13 cellular contexts compared by ENCODE assay signal in the genomic region with DNA sequence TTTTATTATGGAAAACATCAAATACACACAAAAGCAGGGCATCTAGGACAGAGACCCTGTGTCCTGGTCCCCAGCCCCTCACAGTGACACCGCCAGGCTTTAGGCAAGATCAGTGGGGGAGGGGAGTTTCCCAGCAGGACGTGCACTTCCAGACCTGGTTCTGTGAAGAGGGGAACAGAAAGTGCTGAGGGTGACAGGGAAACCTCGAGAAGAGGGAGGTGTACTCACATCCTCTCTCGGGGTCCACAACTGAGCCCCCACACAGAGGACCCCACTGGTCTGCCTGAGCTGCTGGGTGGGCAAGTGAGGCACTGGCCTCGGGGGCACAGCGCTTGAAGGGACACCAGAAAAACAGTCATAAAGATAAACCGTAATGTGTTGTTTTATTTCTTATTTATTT. TPM values are rescaled to one million over a fixed set of nuclear protein-coding genes. Genes with fewer than 3 reads are reported as not detected.
A peak's percentile ranks its signal among the peaks of the same experiment; 100 is the strongest.
DNase-seq lines count a peak whose midpoint lies in the region; ATAC-seq, FAIRE-seq and TF ChIP-seq lines count a peak whose summit lies in the region.
"Had no signal": no experiment of that assay in that cellular context is flagged by ENCODE, and none has a peak within 500 bp of the region (broad histone marks: within the 10 kb centered on the region; RNA-seq: fewer than 3 reads in every experiment).

No MANE protein-coding gene starts in this region.

- DNase-seq in activated CD4-positive, CD25-positive, alpha-beta regulatory T cell treated with anti-CD3 and anti-CD28 coated beads, Interleukin-2, amount 50 U/mL, for 72 hours: peak; percentile 27
- no peak for DNase-seq in activated CD4-positive, CD25-positive, alpha-beta regulatory T cell (lab: John Stamatoyannopoulos, UW)
- DNase-seq in GM12892 (ENCODE audit: insufficient read length) (no peak), natural killer cell (no peak), sigmoid colon (no peak), NCI-H1048 (lab: John Stamatoyannopoulos, UW) (no peak)
- no peak for DNase-seq in activated CD8-positive, alpha-beta T cell treated with anti-CD3 and anti-CD28 coated beads, Interleukin-2, amount 10 ng/mL, durations not matched to agents 7 days and 5 days
- DNase-seq: DMS53, RPMI8226 had no signal

- H3K9me3 Mint-ChIP-seq in activated CD8-positive, alpha-beta T cell treated with anti-CD3 and anti-CD28 coated beads, Interleukin-2, amount 10 ng/mL, durations not matched to agents 7 days and 5 days (ENCODE audit: insufficient read depth): peaks cover 22% of the 10 kb centered on the region
- no peaks in the 10 kb centered on the region for H3K9me3 Mint-ChIP-seq in natural killer cell

- no peak overlapping the region for H3K27ac ChIP-seq in sigmoid colon
- H3K27ac ChIP-seq: gastrocnemius medialis, tibial artery had no signal

- CTCF ChIA-PET in activated CD8-positive, alpha-beta T cell treated with anti-CD3 and anti-CD28 coated beads, Interleukin-2, amount 10 ng/mL, durations not matched to agents 7 days and 5 days (lab: Charles Lee): interaction anchor here (1.2 to 2.7 kb wide), 5 partner anchors 8 to 107 kb away, joined by 4 to 25 read pairs (median 10); a partner anchor contains a TSS

- no peak for ATAC-seq in activated CD8-positive, alpha-beta T cell treated with anti-CD3 and anti-CD28 coated beads, Interleukin-2, amount 10 ng/mL, durations not matched to agents 7 days and 5 days
- no peak for ATAC-seq in natural killer cell
- ATAC-seq in GM21390 (IDR thresholded peaks at IDR 0.05; ENCODE audit: unreplicated experiment): no peak
- ATAC-seq: gastrocnemius medialis had no signal

- TF ChIP-seq POLR2A in GM12892 (IDR thresholded peaks at IDR 0.05; ENCODE audit: low read depth, low read length): no peak
- no peak for TF ChIP-seq POLR2A in sigmoid colon (IDR thresholded peaks at IDR 0.05)

- TF ChIP-seq EP300 in sigmoid colon (IDR thresholded peaks at IDR 0.05): no peak

- H3K4me3 ChIP-seq in sigmoid colon: no peak overlapping the region
- H3K4me3 ChIP-seq: gastrocnemius medialis, tibial artery had no signal

- no peaks in the 10 kb centered on the region for H3K27me3 Mint-ChIP-seq in activated CD8-positive, alpha-beta T cell treated with anti-CD3 and anti-CD28 coated beads, Interleukin-2, amount 10 ng/mL, durations not matched to agents 7 days and 5 days (ENCODE audit: low read depth)
- no peaks in the 10 kb centered on the region for H3K27me3 Mint-ChIP-seq in natural killer cell (ENCODE audit: low read depth in 2 of 2)

- no peaks in the 10 kb centered on the region for H3K36me3 ChIP-seq in sigmoid colon
- H3K36me3 ChIP-seq: gastrocnemius medialis had no signal

- peak overlapping the region; percentile 99 for H3K27ac Mint-ChIP-seq in activated CD8-positive, alpha-beta T cell treated with anti-CD3 and anti-CD28 coated beads, Interleukin-2, amount 10 ng/mL, durations not matched to agents 7 days and 5 days
- peak overlapping the region; percentile 91 to 95 for H3K27ac Mint-ChIP-seq in natural killer cell

- WGBS in sigmoid colon, 2 donors: 79 to 86% methylated on average over 7 of the region's 7 CpGs

- TF ChIP-seq CTCF in natural killer cell (IDR thresholded peaks at IDR 0.05) (no peak), sigmoid colon (IDR thresholded peaks at IDR 0.05) (no peak)

- H3K4me1 Mint-ChIP-seq in activated CD8-positive, alpha-beta T cell treated with anti-CD3 and anti-CD28 coated beads, Interleukin-2, amount 10 ng/mL, durations not matched to agents 7 days and 5 days (ENCODE audit: low read depth): peaks cover 82% of the 10 kb centered on the region
- H3K4me1 Mint-ChIP-seq in natural killer cell: peaks cover 30 to 56% of the 10 kb centered on the region in 2 donors

- POLR2A ChIA-PET in activated CD8-positive, alpha-beta T cell treated with anti-CD3 and anti-CD28 coated beads, Interleukin-2, amount 10 ng/mL, durations not matched to agents 7 days and 5 days (lab: Charles Lee): interaction anchor here (0.7 to 3.7 kb wide), 6 partner anchors 10 to 69 kb away, joined by 3 to 24 read pairs (median 4); a partner anchor contains a TSS

- peaks cover 0 to 7% (median 0%) of the 10 kb centered on the region in 3 donors for H3K27me3 ChIP-seq in sigmoid colon
- H3K27me3 ChIP-seq: gastrocnemius medialis had no signal

- intact Hi-C loops in natural killer cell (cut with micrococcal nuclease): loop anchor here (5.0 kb wide), 2 partner anchors 36 to 66 kb away; no protein-coding TSS in a partner anchor
- intact Hi-C loops in sigmoid colon (cut with DNase I): no loop called here

- peak; percentile 9 for FAIRE-seq in GM12892 (lab: Jason Lieb, UNC)
- FAIRE-seq: bronchial epithelial cell had no signal

- H3K4me3 Mint-ChIP-seq in activated CD8-positive, alpha-beta T cell treated with anti-CD3 and anti-CD28 coated beads, Interleukin-2, amount 10 ng/mL, durations not matched to agents 7 days and 5 days: no peak overlapping the region
- peak overlapping the region; percentile 75 for H3K4me3 Mint-ChIP-seq in natural killer cell

- no peaks in the 10 kb centered on the region for H3K9me3 ChIP-seq in sigmoid colon
- H3K9me3 ChIP-seq: gastrocnemius medialis, tibial artery had no signal

- no peaks in the 10 kb centered on the region for H3K4me1 ChIP-seq in sigmoid colon
- H3K4me1 ChIP-seq: gastrocnemius medialis had no signal

- peaks cover 44% of the 10 kb centered on the region for H3K36me3 Mint-ChIP-seq in activated CD8-positive, alpha-beta T cell treated with anti-CD3 and anti-CD28 coated beads, Interleukin-2, amount 10 ng/mL, durations not matched to agents 7 days and 5 days (ENCODE audit: low read depth)
- H3K36me3 Mint-ChIP-seq in natural killer cell: no peaks in the 10 kb centered on the region

RNA-seq across cellular contexts. Expression of a gene that starts 4.4 kb away (rescaled TPM):
- 1.1 TPM for polyA plus RNA-seq in GM12892 (2012; ENCODE audit: missing spikeins)
- 10 to 100 TPM; 21.6 to 23.8 TPM for total RNA-seq in activated CD8-positive, alpha-beta T cell treated with anti-CD3 and anti-CD28 coated beads, Interleukin-2, amount 10 ng/mL, durations not matched to agents 7 days and 5 days
- total RNA-seq in natural killer cell (10 to 100 TPM; 10.6 to 19.7 (median 15.7) TPM), sigmoid colon (1 to 10 TPM; 1.3 to 7.8 (median 3.5) TPM)
- 10 to 100 TPM; 28.2 to 76.6 (median 33.0) TPM for polyA plus RNA-seq in sigmoid colon

RNA-seq across cellular contexts. Expression of a gene that starts 34.3 kb away (rescaled TPM):
- 12.0 TPM for polyA plus RNA-seq in GM12892 (2012; ENCODE audit: missing spikeins)
- 10 to 100 TPM; 53.0 to 61.2 TPM for total RNA-seq in activated CD8-positive, alpha-beta T cell treated with anti-CD3 and anti-CD28 coated beads, Interleukin-2, amount 10 ng/mL, durations not matched to agents 7 days and 5 days
- total RNA-seq in natural killer cell (10 to 100 TPM; 69.3 to 95.1 (median 91.0) TPM), sigmoid colon (10 to 100 TPM; 10.5 to 27.7 (median 16.3) TPM)
- 10 to 100 TPM; 11.4 to 33.0 (median 16.4) TPM for polyA plus RNA-seq in sigmoid colon

RNA-seq across cellular contexts. Expression of a gene that starts 52.6 kb away (rescaled TPM):
- 10.2 TPM for polyA plus RNA-seq in GM12892 (2012; ENCODE audit: missing spikeins)
- 100 to 1,000 TPM; 110 to 113 TPM for total RNA-seq in activated CD8-positive, alpha-beta T cell treated with anti-CD3 and anti-CD28 coated beads, Interleukin-2, amount 10 ng/mL, durations not matched to agents 7 days and 5 days
- total RNA-seq in natural killer cell (100 to 1,000 TPM; 145 to 167 (median 164) TPM), sigmoid colon (10 to 100 TPM; 23.1 to 87.8 (median 28.4) TPM)
- polyA plus RNA-seq in sigmoid colon: 100 to 1,000 TPM in 2 of 3 donors, 10 to 100 TPM in 1; 64.3 to 136 (median 102) TPM
